In the genomic region with DNA sequence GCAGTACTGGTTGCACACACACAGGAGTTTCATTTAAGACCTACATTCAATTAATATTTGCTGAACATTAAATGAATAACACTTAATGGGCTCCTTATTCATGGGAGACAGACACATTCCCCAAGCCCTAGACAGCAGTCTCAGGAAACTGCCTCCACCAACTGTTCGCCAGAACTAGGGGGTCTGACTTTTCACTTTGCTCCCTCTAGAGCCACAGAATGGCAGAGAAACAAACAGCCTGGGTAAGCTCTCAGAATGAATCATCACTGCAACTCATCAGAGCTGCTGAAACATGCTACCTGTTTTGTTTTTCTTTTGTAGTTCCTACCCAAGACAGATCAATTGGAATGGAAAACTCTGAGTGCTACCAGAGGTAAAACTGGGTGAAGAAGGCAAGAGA, we compare ENCODE assay signal across 8 cellular contexts. TPM values are rescaled to one million over a fixed set of nuclear protein-coding genes. Genes with fewer than 3 reads are reported as not detected.
A peak's percentile ranks its signal among the peaks of the same experiment; 100 is the strongest.
DNase-seq lines count a peak whose midpoint lies in the region; ATAC-seq and TF ChIP-seq lines count a peak whose summit lies in the region.

No MANE protein-coding gene starts in this region.

- peak; percentile 10; the same call in 1 of the 2 replicates for TF ChIP-seq CTCF in GM12874 (IDR thresholded peaks at IDR 0.05; ENCODE audit: insufficient read depth, low read depth, low read length)
- peak in 1 of 3 experiments; percentile 10 for TF ChIP-seq CTCF in ascending aorta (IDR thresholded peaks at IDR 0.05)

- intact Hi-C loops in ascending aorta (cut with DNase I) (no loop called here), sciatic nerve (cut with DNase I) (no loop called here)

- H3K27me3 ChIP-seq in ascending aorta, result no peaks in the 10 kb centered on the region
- no peaks in the 10 kb centered on the region for H3K27me3 ChIP-seq in muscle layer of duodenum (ENCODE audit: low read depth, low read length)

- H3K36me3 ChIP-seq in ascending aorta, result no peaks in the 10 kb centered on the region
- H3K36me3 ChIP-seq in muscle layer of duodenum (ENCODE audit: control insufficient read depth in 1 of 2, insufficient read depth in 2 of 2, low read length in 2 of 2), result peaks cover 2 to 4% of the 10 kb centered on the region in 2 donors

- H3K9me3 ChIP-seq in ascending aorta, result no peaks in the 10 kb centered on the region
- no peaks in the 10 kb centered on the region for H3K9me3 ChIP-seq in muscle layer of duodenum (ENCODE audit: control insufficient read depth in 1 of 2, low read length in 2 of 2)

- H3K4me3 ChIP-seq in ascending aorta, result peak overlapping the region in 1 of 2 donors; percentile 20
- no peak overlapping the region for H3K4me3 ChIP-seq in muscle layer of duodenum (ENCODE audit: low read depth in 1 of 2, low read length in 2 of 2)

- ATAC-seq in HG02678 (IDR thresholded peaks at IDR 0.05; ENCODE audit: unreplicated experiment) (peak; percentile 66), sciatic nerve (no peak)

- DNase-seq in ascending aorta (ENCODE audit: low spot score in 2 of 2) (peak in 1 of 2 donors; percentile 34), sciatic nerve (ENCODE audit: low spot score) (no peak), NCI-H524 (lab: John Stamatoyannopoulos, UW) (no peak), T-helper 9 cell (no peak), NCI-H69 (lab: John Stamatoyannopoulos, UW) (no peak)

- H3K27ac ChIP-seq in ascending aorta, result peak overlapping the region; percentile 69 to 79
- peak overlapping the region; percentile 35 for H3K27ac ChIP-seq in muscle layer of duodenum (ENCODE audit: low read length)

- H3K4me1 ChIP-seq in ascending aorta, result peaks cover 11 to 26% of the 10 kb centered on the region in 2 donors
- H3K4me1 ChIP-seq in muscle layer of duodenum (ENCODE audit: control insufficient read depth in 1 of 2, insufficient read depth in 2 of 2, low read length in 2 of 2), result peaks cover 7 to 32% of the 10 kb centered on the region in 2 donors

RNA-seq across cellular contexts. Expression of a gene that starts 31.7 kb away (rescaled TPM):
- total RNA-seq in ascending aorta, result 23.7 TPM
- 72.1 TPM for total RNA-seq in sciatic nerve
